ENCODE assay signal across 1 cellular context in genomic region chr6:33314515-33314942, GRCh38.
A peak's percentile ranks its signal among the peaks of the same experiment; 100 is the strongest.
TF ChIP-seq lines count a peak whose summit lies in the region.

No MANE protein-coding gene starts in this region.

TF ChIP-seq in K562, 482 proteins besides CTCF, POLR2A, EP300 and RAD21 (continued from another document):
- no peak for TF ChIP-seq ZBTB40 (IDR thresholded peaks at IDR 0.05)
- peak; percentile 52; the same call in 1 of the 2 replicates for TF ChIP-seq ZBTB40 (CRISPR knock-in tag; IDR thresholded peaks at IDR 0.05)
- no peak for TF ChIP-seq ZNF143 (CRISPR knock-in tag; IDR thresholded peaks at IDR 0.05)
- no peak for TF ChIP-seq BRCA1 (IDR thresholded peaks at IDR 0.05)
- no peak for TF ChIP-seq BRCA1 (CRISPR knock-in tag; IDR thresholded peaks at IDR 0.05)
- TF ChIP-seq NR2C1 (IDR thresholded peaks at IDR 0.05): peak; percentile 93
- peak; percentile 96 for TF ChIP-seq NR2C1 (tag; IDR thresholded peaks at IDR 0.05)
